In the genomic region with DNA sequence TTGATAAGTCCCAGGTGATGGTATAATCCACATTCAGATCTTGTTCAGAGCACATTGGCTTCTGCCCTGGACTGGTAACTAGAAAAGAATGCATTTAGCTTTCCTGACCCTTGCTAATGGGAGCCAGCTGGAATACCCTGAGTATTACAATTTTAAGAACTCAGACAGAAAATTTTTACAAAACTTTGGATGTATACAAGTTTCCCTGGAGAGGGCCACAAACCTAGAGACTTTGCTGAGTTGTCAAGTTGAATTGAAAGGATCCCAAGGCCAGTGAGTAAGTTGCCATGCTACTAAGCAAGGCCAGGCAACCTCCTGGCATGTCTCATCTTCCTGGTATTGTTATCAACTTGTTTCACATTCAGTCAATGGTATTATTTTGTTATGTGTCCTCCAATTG, we compare ENCODE assay signal across 16 cellular contexts. TPM values are rescaled to one million over a fixed set of nuclear protein-coding genes. Genes with fewer than 3 reads are reported as not detected.
A peak's percentile ranks its signal among the peaks of the same experiment; 100 is the strongest.
DNase-seq lines count a peak whose midpoint lies in the region; ATAC-seq, FAIRE-seq and TF ChIP-seq lines count a peak whose summit lies in the region.
"Had no signal": no experiment of that assay in that cellular context is flagged by ENCODE, and none has a peak within 500 bp of the region (broad histone marks: within the 10 kb centered on the region; RNA-seq: fewer than 3 reads in every experiment).

No MANE protein-coding gene starts in this region.

- no peak for FAIRE-seq in GM12891 (lab: Jason Lieb, UNC)

- TF ChIP-seq CTCF in AG10803 (conservative IDR thresholded peaks at IDR 0.05; ENCODE audit: low read length) = no peak
- TF ChIP-seq CTCF in choroid plexus epithelial cell (conservative IDR thresholded peaks at IDR 0.05; ENCODE audit: low read depth, low read length) = no peak

- DNase-seq in AG10803 (ENCODE audit: low read depth) (peak; percentile 90), HT1080 (ENCODE audit: low read depth) (peak; percentile 36), choroid plexus epithelial cell (ENCODE audit: low read depth) (peak; percentile 53), kidney tubule cell (ENCODE audit: low spot score) (peak; percentile 52), islet precursor cell (no peak), GM12891 (ENCODE audit: insufficient read length, low spot score) (no peak)
- DNase-seq in effector CD4-positive, alpha-beta T cell = no peak
- DNase-seq: activated naive CD4-positive, alpha-beta T cell; C1 segment of cervical spinal cord; glutamatergic neuron; H9; NCI-H1105; NCI-H2227 treated with DMSO at 0.1 percent for 48 hours; stimulated activated naive CD4-positive, alpha-beta T cell treated with Interleukin-2 at 50 U/mL for 16 hours had no signal

- ATAC-seq in HG02973 (IDR thresholded peaks at IDR 0.05; ENCODE audit: unreplicated experiment) = no peak

- H3K4me3 ChIP-seq in AG10803 (ENCODE audit: low read length) (no peak overlapping the region), choroid plexus epithelial cell (ENCODE audit: low read depth, low read length) (no peak overlapping the region)
- H3K4me3 ChIP-seq: vagina had no signal

- no peak for TF ChIP-seq POLR2A in GM12891 (IDR thresholded peaks at IDR 0.05; ENCODE audit: low read depth, low read length)

TF ChIP-seq in GM12891, 5 proteins besides CTCF, POLR2A, EP300 and RAD21:
- TF ChIP-seq POU2F2 (IDR thresholded peaks at IDR 0.05; ENCODE audit: low read depth, low read length) (no peak), SPI1 (IDR thresholded peaks at IDR 0.05; ENCODE audit: low read depth, low read length) (no peak), TAF1 (IDR thresholded peaks at IDR 0.05; ENCODE audit: low read depth, low read length) (no peak), PAX5 (IDR thresholded peaks at IDR 0.05; ENCODE audit: insufficient read depth, low read length, severe bottlenecking) (no peak), POLR2AphosphoS5 (IDR thresholded peaks at IDR 0.05; ENCODE audit: low read depth, low read length) (no peak)

RNA-seq across cellular contexts. Expression of a gene that starts 20.0 kb away (rescaled TPM):
- 39.2 and 48.1 TPM in 2 replicates for total RNA-seq in HT1080 (2014; rRNA removed; shearing (Covaris generic))
- polyA plus RNA-seq in HT1080 (2015; cell fraction: cytosol; rRNA removed) = 29.3 and 30.0 TPM in 2 replicates
- polyA plus RNA-seq in HT1080 (2015; cell fraction: nucleus; rRNA removed) = 326 and 328 TPM in 2 replicates
- 7.8 TPM for polyA plus RNA-seq in GM12891 (2012; ENCODE audit: low read depth, missing spikeins)

Comparison
In these comparisons a context has a peak if more than half of its experiments do, and no peak if none do; other contexts are left out.
1. DNase-seq: peak in AG10803 (single experiment), HT1080 (single experiment), choroid plexus epithelial cell (single experiment) and kidney tubule cell (single experiment); none in islet precursor cell (single experiment), effector CD4-positive, alpha-beta T cell (single experiment) and GM12891 (single experiment).